In genomic region chr5:120582635-120583034, GRCh38 we compare ENCODE assay signal across 24 cellular contexts.
"Had no signal": no experiment of that assay in that cellular context is flagged by ENCODE, and none has a peak within 500 bp of the region (broad histone marks: within the 10 kb centered on the region; RNA-seq: fewer than 3 reads in every experiment).

No MANE protein-coding gene starts in this region.

- H3K9me3 ChIP-seq: colonic mucosa, esophagus squamous epithelium, gastrocnemius medialis, mucosa of descending colon had no signal

- H3K27ac ChIP-seq: colonic mucosa, epithelial cell of prostate, esophagus squamous epithelium, gastrocnemius medialis, heart right ventricle, left lung, lower lobe of right lung had no signal

- DNase-seq: colonic mucosa; cortex of kidney; effector CD8-positive, alpha-beta T cell; effector memory CD8-positive, alpha-beta T cell; endodermal cell; erythroblast; esophagus squamous epithelium; foreskin fibroblast; foreskin melanocyte; gastrocnemius medialis; glutamatergic neuron; head of caudate nucleus; heart right ventricle; hippocampal formation; left cardiac atrium; left lung; left ventricle myocardium superior; lower lobe of right lung; mesenchymal stem cell; mucosa of descending colon; naive B cell had no signal

- H3K27me3 ChIP-seq: colonic mucosa, esophagus squamous epithelium, gastrocnemius medialis, heart right ventricle, left lung had no signal

- FAIRE-seq: keratinocyte had no signal

- H3K4me1 ChIP-seq: colonic mucosa, esophagus squamous epithelium, gastrocnemius medialis, heart right ventricle, left lung, lower lobe of right lung had no signal

- H3K4me3 ChIP-seq: colonic mucosa, esophagus squamous epithelium, gastrocnemius medialis, heart right ventricle, left lung, lower lobe of right lung, mucosa of descending colon had no signal

- H3K36me3 ChIP-seq: colonic mucosa, esophagus squamous epithelium, gastrocnemius medialis, heart right ventricle, left lung, lower lobe of right lung had no signal

- ATAC-seq: effector memory CD8-positive, alpha-beta T cell; esophagus mucosa; gastrocnemius medialis; heart right ventricle; left cardiac atrium; left lung; left ventricle myocardium superior; lower lobe of right lung; mucosa of descending colon had no signal
